10 cellular contexts compared by ENCODE assay signal in genomic region chr1:178607718-178608408, GRCh38.
DNase-seq lines count a peak whose midpoint lies in the region; ATAC-seq and TF ChIP-seq lines count a peak whose summit lies in the region.
"Had no signal": no experiment of that assay in that cellular context is flagged by ENCODE, and none has a peak within 500 bp of the region (broad histone marks: within the 10 kb centered on the region; RNA-seq: fewer than 3 reads in every experiment).

No MANE protein-coding gene starts in this region.

- TF ChIP-seq CTCF in OCI-LY1 (IDR thresholded peaks at IDR 0.05; ENCODE audit: low read length) (no peak), suprapubic skin (IDR thresholded peaks at IDR 0.05) (no peak)

- no peaks in the 10 kb centered on the region for H3K9me3 Mint-ChIP-seq in natural killer cell treated with Interleukin-12 subunit alpha and Interleukin-12 subunit beta and Interleukin-15 and Interleukin-18, amount 100 ng/mL, for 72 hours

- H3F3A ChIP-seq in OCI-LY1 (ENCODE audit: insufficient read depth, low read length), result peaks cover 21% of the 10 kb centered on the region

- no peak for TF ChIP-seq POLR2A in suprapubic skin (IDR thresholded peaks at IDR 0.05)

- 91% methylated on average over 6 of the region's 6 CpGs for WGBS in suprapubic skin

- H2AFZ ChIP-seq in OCI-LY1 (ENCODE audit: low read length), result no peak overlapping the region

- H3K4me1 Mint-ChIP-seq in natural killer cell treated with Interleukin-12 subunit alpha and Interleukin-12 subunit beta and Interleukin-15 and Interleukin-18, amount 100 ng/mL, for 72 hours (ENCODE audit: low read depth in 2 of 2), result peaks cover 17 to 30% of the 10 kb centered on the region in 2 donors

- peak overlapping the region; percentile 9 to 70 for H3K27ac Mint-ChIP-seq in natural killer cell treated with Interleukin-12 subunit alpha and Interleukin-12 subunit beta and Interleukin-15 and Interleukin-18, amount 100 ng/mL, for 72 hours

- H3K36me3 ChIP-seq in OCI-LY1 (ENCODE audit: insufficient read depth, low read length) (no peaks in the 10 kb centered on the region), suprapubic skin (no peaks in the 10 kb centered on the region)
- H3K36me3 ChIP-seq: thoracic aorta had no signal

- H3K9me2 ChIP-seq in OCI-LY1 (ENCODE audit: low read depth, low read length), result no peaks in the 10 kb centered on the region

- H3K27me3 ChIP-seq in OCI-LY1 (ENCODE audit: insufficient read depth, low read length), result no peaks in the 10 kb centered on the region
- H3K27me3 ChIP-seq in suprapubic skin, result no peaks in the 10 kb centered on the region

- H3K79me2 ChIP-seq in OCI-LY1 (ENCODE audit: insufficient read depth, low read length), result no peaks in the 10 kb centered on the region

- no peak for TF ChIP-seq EP300 in suprapubic skin (IDR thresholded peaks at IDR 0.05)

- peaks cover 0 to 8% of the 10 kb centered on the region in 2 donors for H3K27me3 Mint-ChIP-seq in natural killer cell treated with Interleukin-12 subunit alpha and Interleukin-12 subunit beta and Interleukin-15 and Interleukin-18, amount 100 ng/mL, for 72 hours

- no peaks in the 10 kb centered on the region for H3K36me3 Mint-ChIP-seq in natural killer cell treated with Interleukin-12 subunit alpha and Interleukin-12 subunit beta and Interleukin-15 and Interleukin-18, amount 100 ng/mL, for 72 hours

- DNase-seq in natural killer cell treated with Interleukin-12 subunit alpha and Interleukin-12 subunit beta and Interleukin-15 and Interleukin-18, amount 100 ng/mL, for 72 hours (ENCODE audit: low spot score), result peak; percentile 75
- DNase-seq in NCI-H82 (lab: John Stamatoyannopoulos, UW) (no peak), NCI-H524 (lab: John Stamatoyannopoulos, UW) (no peak), suprapubic skin (ENCODE audit: low spot score in 2 of 2) (no peak)
- DNase-seq in activated CD8-positive, alpha-beta memory T cell treated with anti-CD3 and anti-CD28 coated beads, Interleukin-2, amount 50 U/mL, for 48 hours, result no peak
- DNase-seq: activated naive CD4-positive, alpha-beta T cell had no signal

- H3K9me3 ChIP-seq in OCI-LY1 (ENCODE audit: low read length) (no peaks in the 10 kb centered on the region), suprapubic skin (no peaks in the 10 kb centered on the region)
- H3K9me3 ChIP-seq: thoracic aorta had no signal

- H4K20me1 ChIP-seq in OCI-LY1 (ENCODE audit: insufficient read depth, low read length), result no peaks in the 10 kb centered on the region

- H3K9ac ChIP-seq in OCI-LY1 (ENCODE audit: low read length), result peak overlapping the region; percentile 77

- H3K27ac ChIP-seq in OCI-LY1 (ENCODE audit: low read depth, low read length, poor library complexity, severe bottlenecking) (peak overlapping the region; percentile 97), suprapubic skin (no peak overlapping the region)
- H3K27ac ChIP-seq: thoracic aorta had no signal

- peak; percentile 73 for ATAC-seq in GM18907 (IDR thresholded peaks at IDR 0.05; ENCODE audit: unreplicated experiment)
- ATAC-seq in HG02840 (IDR thresholded peaks at IDR 0.05; ENCODE audit: low FRiP score, unreplicated experiment), result peak; percentile 41
- ATAC-seq in natural killer cell treated with Interleukin-12 subunit alpha and Interleukin-12 subunit beta and Interleukin-15 and Interleukin-18, amount 100 ng/mL, for 72 hours, result peak; percentile 71 to 88

- peaks cover 96% of the 10 kb centered on the region for H3K4me1 ChIP-seq in OCI-LY1 (ENCODE audit: insufficient read depth, low read length, severe bottlenecking)
- peaks cover 2% of the 10 kb centered on the region for H3K4me1 ChIP-seq in suprapubic skin

- peak overlapping the region; percentile 19 for H3K4me3 Mint-ChIP-seq in natural killer cell treated with Interleukin-12 subunit alpha and Interleukin-12 subunit beta and Interleukin-15 and Interleukin-18, amount 100 ng/mL, for 72 hours

- no peak overlapping the region for H3K4me3 ChIP-seq in OCI-LY1 (ENCODE audit: low read depth, low read length, poor library complexity, severe bottlenecking)
- no peak overlapping the region for H3K4me3 ChIP-seq in suprapubic skin
- H3K4me3 ChIP-seq: thoracic aorta had no signal

- H3K4me2 ChIP-seq in OCI-LY1 (ENCODE audit: low read length), result peak overlapping the region; percentile 57
